In genomic region chr5:15513379-15513778, GRCh38 we compare ENCODE assay signal across 1 cellular context.
TF ChIP-seq lines count a peak whose summit lies in the region.

No MANE protein-coding gene starts in this region.

TF ChIP-seq in SK-N-SH, 30 proteins besides CTCF, POLR2A, EP300 and RAD21 (continued from another document):
- no peak for TF ChIP-seq USF2 (IDR thresholded peaks at IDR 0.05; ENCODE audit: borderline replicate concordance, low read depth, low read length)
- TF ChIP-seq TCF12 (IDR thresholded peaks at IDR 0.05) = no peak
- TF ChIP-seq GATA2 (CRISPR knock-in tag; IDR thresholded peaks at IDR 0.05) = no peak
- TF ChIP-seq JUND (IDR thresholded peaks at IDR 0.05) = no peak
- no peak for TF ChIP-seq SMC3 (IDR thresholded peaks at IDR 0.05; ENCODE audit: low read depth, low read length)
